Comparison of ENCODE assay signal across 8 cellular contexts in the genomic region with DNA sequence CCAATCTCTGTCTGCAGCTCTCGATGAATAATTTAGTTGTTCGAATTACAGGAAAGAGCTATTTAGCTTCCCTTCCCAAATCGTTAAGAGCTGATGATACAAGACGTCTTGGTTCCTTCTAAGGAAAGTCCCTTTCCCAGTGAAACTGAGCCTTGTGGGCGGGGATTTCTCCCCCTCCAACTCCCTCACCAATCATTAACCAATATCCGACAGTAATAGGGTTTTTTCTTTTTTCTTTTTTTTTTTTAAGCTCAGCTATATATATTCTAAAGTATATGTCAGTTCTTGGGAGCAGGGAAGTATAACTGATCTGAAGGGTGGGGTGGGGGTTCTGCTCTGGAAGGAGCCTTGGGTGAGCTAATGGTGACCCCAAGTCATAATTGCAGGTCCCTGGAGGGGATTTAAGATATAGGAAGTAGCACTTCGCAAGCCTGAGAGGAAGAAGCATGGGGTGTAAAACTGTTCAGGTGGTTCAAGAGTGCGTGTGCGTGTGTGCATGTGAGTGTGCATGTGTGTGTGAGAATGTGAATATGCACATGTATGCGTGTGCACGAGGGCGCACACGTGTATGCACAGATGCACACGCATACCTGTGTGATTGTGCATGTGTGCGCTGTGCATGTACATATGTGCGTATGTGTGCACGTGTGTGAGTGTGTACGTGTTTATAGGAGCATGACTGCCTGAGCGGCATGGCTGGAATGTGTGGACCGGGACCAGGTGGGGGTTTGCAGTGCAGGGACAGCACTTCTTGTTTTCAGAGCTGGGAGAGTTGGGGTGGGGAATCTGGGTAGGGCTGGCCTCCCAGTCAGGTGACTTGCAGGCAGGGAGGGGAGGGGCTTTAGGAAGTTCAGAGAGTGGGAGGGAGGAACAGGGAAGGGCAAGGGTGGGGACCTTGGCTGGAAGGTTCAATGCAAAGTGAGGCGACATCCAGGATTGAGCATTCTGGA. TPM values are rescaled to one million over a fixed set of nuclear protein-coding genes. Genes with fewer than 3 reads are reported as not detected.
DNase-seq lines count a peak whose midpoint lies in the region; ATAC-seq and TF ChIP-seq lines count a peak whose summit lies in the region.

No MANE protein-coding gene starts in this region.

- no peaks in the 10 kb centered on the region for H3K9me3 Mint-ChIP-seq in activated CD8-positive, alpha-beta T cell treated with anti-CD3 and anti-CD28 coated beads, Interleukin-2, amount 10 ng/mL, durations not matched to agents 7 days and 5 days (ENCODE audit: insufficient read depth)
- H3K9me3 Mint-ChIP-seq in activated CD8-positive, alpha-beta T cell treated with anti-CD3 and anti-CD28 coated beads for 36 hours: no peaks in the 10 kb centered on the region

- H3K9ac ChIP-seq in iPS-15b (ENCODE audit: low read depth, low read length): no peak overlapping the region

- H3K27me3 ChIP-seq in iPS-15b (ENCODE audit: control insufficient read depth, insufficient read depth, low read length) (peaks cover 4% of the 10 kb centered on the region), testis (no peaks in the 10 kb centered on the region)

- no peak overlapping the region for H3K4me3 Mint-ChIP-seq in activated CD8-positive, alpha-beta T cell treated with anti-CD3 and anti-CD28 coated beads, Interleukin-2, amount 10 ng/mL, durations not matched to agents 7 days and 5 days
- H3K4me3 Mint-ChIP-seq in activated CD8-positive, alpha-beta T cell treated with anti-CD3 and anti-CD28 coated beads for 36 hours: no peak overlapping the region
- peak overlapping the region; percentile 68 for H3K4me3 Mint-ChIP-seq in T-helper 17 cell

- no peak for ATAC-seq in activated CD8-positive, alpha-beta T cell treated with anti-CD3 and anti-CD28 coated beads, Interleukin-2, amount 10 ng/mL, durations not matched to agents 7 days and 5 days
- ATAC-seq in activated CD8-positive, alpha-beta T cell treated with anti-CD3 and anti-CD28 coated beads for 36 hours: no peak
- ATAC-seq in T-helper 17 cell: no peak
- ATAC-seq in HG03520 (IDR thresholded peaks at IDR 0.05; ENCODE audit: unreplicated experiment): no peak
- ATAC-seq in HG02588 (IDR thresholded peaks at IDR 0.05; ENCODE audit: unreplicated experiment): no peak
- ATAC-seq in GM21528 (IDR thresholded peaks at IDR 0.05; ENCODE audit: low FRiP score, unreplicated experiment): no peak

- DNase-seq in activated CD8-positive, alpha-beta T cell treated with anti-CD3 and anti-CD28 coated beads, Interleukin-2, amount 10 ng/mL, durations not matched to agents 7 days and 5 days: no peak
- DNase-seq in activated CD8-positive, alpha-beta T cell treated with anti-CD3 and anti-CD28 coated beads for 36 hours: no peak
- DNase-seq in T-helper 17 cell (no peak), testis (no peak)

- H3K27ac Mint-ChIP-seq in activated CD8-positive, alpha-beta T cell treated with anti-CD3 and anti-CD28 coated beads, Interleukin-2, amount 10 ng/mL, durations not matched to agents 7 days and 5 days: peak overlapping the region; percentile 18
- H3K27ac Mint-ChIP-seq in activated CD8-positive, alpha-beta T cell treated with anti-CD3 and anti-CD28 coated beads for 36 hours: no peak overlapping the region
- peak overlapping the region; percentile 76 for H3K27ac Mint-ChIP-seq in T-helper 17 cell

- H3K4me3 ChIP-seq in iPS-15b (ENCODE audit: low read depth, low read length) (peak overlapping the region; percentile 75), testis (no peak overlapping the region)

- H3K27me3 Mint-ChIP-seq in activated CD8-positive, alpha-beta T cell treated with anti-CD3 and anti-CD28 coated beads, Interleukin-2, amount 10 ng/mL, durations not matched to agents 7 days and 5 days (ENCODE audit: low read depth): peaks cover 16% of the 10 kb centered on the region
- H3K27me3 Mint-ChIP-seq in activated CD8-positive, alpha-beta T cell treated with anti-CD3 and anti-CD28 coated beads for 36 hours: peaks cover 3% of the 10 kb centered on the region
- H3K27me3 Mint-ChIP-seq in T-helper 17 cell: no peaks in the 10 kb centered on the region

- H3K9me3 ChIP-seq in T-helper 17 cell (ENCODE audit: control insufficient read depth, low read length, poor library complexity, severe bottlenecking) (no peaks in the 10 kb centered on the region), iPS-15b (ENCODE audit: control insufficient read depth, insufficient read depth, low read length) (no peaks in the 10 kb centered on the region), testis (no peaks in the 10 kb centered on the region)

- CTCF ChIA-PET in activated CD8-positive, alpha-beta T cell treated with anti-CD3 and anti-CD28 coated beads, Interleukin-2, amount 10 ng/mL, durations not matched to agents 7 days and 5 days (lab: Charles Lee): interaction anchor here (0.8 to 1.6 kb wide), 4 partner anchors 39 to 482 kb away, joined by 3 to 5 read pairs (median 4); no protein-coding TSS in a partner anchor
- CTCF ChIA-PET in activated CD8-positive, alpha-beta T cell treated with anti-CD3 and anti-CD28 coated beads for 36 hours (lab: Charles Lee): interaction anchor here (0.7 to 1.1 kb wide), 3 partner anchors 39 to 106 kb away, joined by 3 read pairs; no protein-coding TSS in a partner anchor

- POLR2A ChIA-PET in activated CD8-positive, alpha-beta T cell treated with anti-CD3 and anti-CD28 coated beads, Interleukin-2, amount 10 ng/mL, durations not matched to agents 7 days and 5 days (lab: Charles Lee): no interaction called here
- POLR2A ChIA-PET in activated CD8-positive, alpha-beta T cell treated with anti-CD3 and anti-CD28 coated beads for 36 hours (lab: Charles Lee): interaction anchor here (0.6 to 1.0 kb wide), 3 partner anchors 9 to 41 kb away, joined by 3 to 6 read pairs (median 3); no protein-coding TSS in a partner anchor

- H3K36me3 ChIP-seq in iPS-15b (ENCODE audit: control insufficient read depth, insufficient read depth, low read length) (no peaks in the 10 kb centered on the region), testis (ENCODE audit: low read depth, missing control alignments) (no peaks in the 10 kb centered on the region)

- 65 to 67% methylated on average over 21 of the region's 21 CpGs for WGBS in testis, 2 donors

- intact Hi-C loops in activated CD8-positive, alpha-beta T cell treated with anti-CD3 and anti-CD28 coated beads for 36 hours (cut with micrococcal nuclease): no loop called here
- intact Hi-C loops in testis (cut with DNase I; ENCODE audit: low total_unique reads): no loop called here

- peak overlapping the region; percentile 32 to 71 for H3K27ac ChIP-seq in testis

- no peak for TF ChIP-seq CTCF in activated CD8-positive, alpha-beta T cell treated with anti-CD3 and anti-CD28 coated beads for 36 hours (IDR thresholded peaks at IDR 0.05)
- TF ChIP-seq CTCF in testis (IDR thresholded peaks at IDR 0.05): no peak

- H3K36me3 Mint-ChIP-seq in activated CD8-positive, alpha-beta T cell treated with anti-CD3 and anti-CD28 coated beads, Interleukin-2, amount 10 ng/mL, durations not matched to agents 7 days and 5 days (ENCODE audit: low read depth): no peaks in the 10 kb centered on the region
- H3K36me3 Mint-ChIP-seq in activated CD8-positive, alpha-beta T cell treated with anti-CD3 and anti-CD28 coated beads for 36 hours (ENCODE audit: low read depth): no peaks in the 10 kb centered on the region
- H3K36me3 Mint-ChIP-seq in T-helper 17 cell (ENCODE audit: low read depth): no peaks in the 10 kb centered on the region

- H3K4me1 ChIP-seq in iPS-15b (ENCODE audit: control insufficient read depth, insufficient read depth, low read length) (peaks cover 23% of the 10 kb centered on the region), testis (peaks cover 30% of the 10 kb centered on the region)

- no peak for TF ChIP-seq POLR2A in testis (IDR thresholded peaks at IDR 0.05)

- H3K4me1 Mint-ChIP-seq in activated CD8-positive, alpha-beta T cell treated with anti-CD3 and anti-CD28 coated beads, Interleukin-2, amount 10 ng/mL, durations not matched to agents 7 days and 5 days (ENCODE audit: low read depth): peaks cover 30% of the 10 kb centered on the region
- peaks cover 32% of the 10 kb centered on the region for H3K4me1 Mint-ChIP-seq in activated CD8-positive, alpha-beta T cell treated with anti-CD3 and anti-CD28 coated beads for 36 hours (ENCODE audit: low read depth)
- H3K4me1 Mint-ChIP-seq in T-helper 17 cell: peaks cover 25% of the 10 kb centered on the region

RNA-seq across cellular contexts. Expression of gene SOCS3, which starts 42.7 kb away (rescaled TPM):
- 1 to 10 TPM; 9.1 TPM for total RNA-seq in activated CD8-positive, alpha-beta T cell treated with anti-CD3 and anti-CD28 coated beads, Interleukin-2, amount 10 ng/mL, durations not matched to agents 7 days and 5 days
- total RNA-seq in activated CD8-positive, alpha-beta T cell treated with anti-CD3 and anti-CD28 coated beads for 36 hours: 10 to 100 TPM; 48.6 to 49.1 TPM
- 100 to 1,000 TPM; 119 to 197 TPM for total RNA-seq in T-helper 17 cell
- 10 to 100 TPM in 1 of 2 donors, 1 to 10 TPM in 1; 2.2 to 17.8 TPM for total RNA-seq in testis
- polyA plus RNA-seq in testis (ENCODE audit: insufficient read depth, low read depth, low replicate concordance): 9.6 TPM
